Comparison of ENCODE assay signal across 22 cellular contexts in genomic region chr19:44628793-44629192, GRCh38. TPM values are rescaled to one million over a fixed set of nuclear protein-coding genes. Genes with fewer than 3 reads are reported as not detected.
DNase-seq lines count a peak whose midpoint lies in the region; ATAC-seq and TF ChIP-seq lines count a peak whose summit lies in the region.
"Had no signal": no experiment of that assay in that cellular context is flagged by ENCODE, and none has a peak within 500 bp of the region (broad histone marks: within the 10 kb centered on the region; RNA-seq: fewer than 3 reads in every experiment).

No MANE protein-coding gene starts in this region.

- no peaks in the 10 kb centered on the region; a peak in 1 of 4 replicates for H3K79me1 ChIP-seq in IMR-90 (ENCODE audit: low read depth in 1 of 2, low read length in 2 of 2)
- no peaks in the 10 kb centered on the region for H3K79me1 ChIP-seq in mesenchymal stem cell (replicated peaks; ENCODE audit: low read length, poor library complexity, severe bottlenecking)
- H3K79me1 ChIP-seq in trophoblast cell (ENCODE audit: low read length) = peaks cover 2% of the 10 kb centered on the region

- H3K9me1 ChIP-seq in IMR-90 (ENCODE audit: insufficient read depth, low read length) = peaks cover 17% of the 10 kb centered on the region

- no peaks in the 10 kb centered on the region for H3K27me3 ChIP-seq in IMR-90 (ENCODE audit: control insufficient read depth, insufficient read depth, low read length)
- peaks cover 0 to 8% of the 10 kb centered on the region in 2 experiments for H3K27me3 ChIP-seq in mesenchymal stem cell (ENCODE audit: control insufficient read depth in 1 of 2, insufficient read depth in 1 of 2, low read length in 2 of 2)
- no peaks in the 10 kb centered on the region for H3K27me3 ChIP-seq in trophoblast cell (ENCODE audit: insufficient read depth, low read length)
- no peaks in the 10 kb centered on the region for H3K27me3 ChIP-seq in smooth muscle cell (ENCODE audit: low read depth)
- H3K27me3 ChIP-seq: BE2C; BLaER1 treated with 17β-estradiol and CSF1 and Interleukin-3, amounts not matched to agents 10 nM and 100 nM had no signal

- no peak overlapping the region for H3K23ac ChIP-seq in IMR-90 (ENCODE audit: low read depth, low read length)
- no peak overlapping the region for H3K23ac ChIP-seq in mesenchymal stem cell (ENCODE audit: low read length in 2 of 2)
- peak overlapping the region; percentile 37 for H3K23ac ChIP-seq in trophoblast cell (ENCODE audit: low read length)

- ATAC-seq in IMR-90 (ENCODE audit: low read depth) (no peak), HG03196 (IDR thresholded peaks at IDR 0.05; ENCODE audit: unreplicated experiment) (no peak), GM19467 (IDR thresholded peaks at IDR 0.05; ENCODE audit: unreplicated experiment) (no peak)
- ATAC-seq: A549 had no signal

- H4K12ac ChIP-seq in trophoblast cell (ENCODE audit: low read depth, low read length) = no peak overlapping the region

- peak overlapping the region; percentile 32; the same call in 1 of the 2 replicates for H2BK120ac ChIP-seq in IMR-90 (ENCODE audit: low read depth, low read length)
- H2BK120ac ChIP-seq in mesenchymal stem cell (ENCODE audit: low read depth, low read length) = no peak overlapping the region
- no peak overlapping the region for H2BK120ac ChIP-seq in trophoblast cell (ENCODE audit: insufficient read depth, low read length, poor library complexity)

- H2AK5ac ChIP-seq in IMR-90 (ENCODE audit: low read depth, low read length) (peak overlapping the region; percentile 30), mesenchymal stem cell (ENCODE audit: low read length, severe bottlenecking) (peak overlapping the region; percentile 36), trophoblast cell (ENCODE audit: low read length) (no peak overlapping the region)

- no peak overlapping the region for H2AFZ ChIP-seq in IMR-90 (replicated peaks; ENCODE audit: low read length, poor library complexity)
- no peak overlapping the region for H2AFZ ChIP-seq in mesenchymal stem cell (ENCODE audit: low read depth, low read length)
- H2AFZ ChIP-seq in trophoblast cell (ENCODE audit: insufficient read depth, low read length, poor library complexity) = no peak overlapping the region
- no peak overlapping the region for H2AFZ ChIP-seq in smooth muscle cell (ENCODE audit: low read depth)

- peak overlapping the region; percentile 32; the same call in 1 of the 2 replicates for H2BK20ac ChIP-seq in IMR-90 (ENCODE audit: low read depth, low read length)

- peak overlapping the region; percentile 0 for H2AK9ac ChIP-seq in IMR-90 (replicated peaks; ENCODE audit: low read depth, low read length, poor library complexity)

- intact Hi-C loops in IMR-90 (cut with micrococcal nuclease) = no loop called here

- H3K4me2 ChIP-seq in IMR-90 (ENCODE audit: low read depth, low read length) = no peak overlapping the region
- no peak overlapping the region for H3K4me2 ChIP-seq in mesenchymal stem cell (ENCODE audit: low read length, poor library complexity, severe bottlenecking)
- no peak overlapping the region for H3K4me2 ChIP-seq in trophoblast cell (ENCODE audit: low read length)
- H3K4me2 ChIP-seq in smooth muscle cell = no peak overlapping the region
- H3K4me2 ChIP-seq: A549; BLaER1 treated with 17β-estradiol and CSF1 and Interleukin-3, amounts not matched to agents 10 nM and 100 nM had no signal

- in situ Hi-C loops in IMR-90 (cut with MboI; ENCODE audit: low sequenced_read_pairs) = no loop called here

- H2BK15ac ChIP-seq in IMR-90 (ENCODE audit: low read depth, low read length) = 0 out of 3 replicates have a peak overlapping the region, but pooled peaks have one; percentile 3
- H2BK15ac ChIP-seq in mesenchymal stem cell (ENCODE audit: low read depth, poor library complexity, severe bottlenecking) = no peak overlapping the region

- H4K8ac ChIP-seq in IMR-90 (ENCODE audit: low read depth in 2 of 2, low read length in 2 of 2) = no peak overlapping the region
- no peak overlapping the region for H4K8ac ChIP-seq in mesenchymal stem cell (ENCODE audit: low read length)
- H4K8ac ChIP-seq in trophoblast cell (ENCODE audit: low read depth, low read length) = no peak overlapping the region

- TF ChIP-seq CTCF in IMR-90 (conservative IDR thresholded peaks at IDR 0.05; ENCODE audit: low read depth, low read length) = no peak
- no peak for TF ChIP-seq CTCF in smooth muscle cell (IDR thresholded peaks at IDR 0.05; ENCODE audit: borderline replicate concordance, insufficient read depth, poor library complexity, severe bottlenecking)

- POLR2A ChIA-PET in IMR-90 (lab: Charles Lee; ENCODE audit: unreplicated experiment) = no interaction called here

- dilution Hi-C loops in IMR-90 (cut with HindIII; ENCODE audit: low sequenced_read_pairs, unreplicated experiment) = no loop called here

- DNase-seq in IMR-90 (no peak), mesenchymal stem cell (no peak), trophoblast cell (no peak), smooth muscle cell (lab: John Stamatoyannopoulos, UW; ENCODE audit: unreplicated experiment) (no peak)
- DNase-seq: 8988T; ACHN; AML-193; BE2C; CD4-positive, alpha-beta T cell; CD8-positive, alpha-beta memory T cell; DMS53; DMS79 treated with DMSO at 0.1 percent for 48 hours; GF-D8; GOT3 had no signal

- H3K14ac ChIP-seq in IMR-90 (replicated peaks; ENCODE audit: low read depth, low read length) = no peak overlapping the region; the same call in 1 of the 2 replicates
- no peak overlapping the region for H3K14ac ChIP-seq in mesenchymal stem cell (ENCODE audit: low read length in 2 of 2)
- H3K14ac ChIP-seq in trophoblast cell (ENCODE audit: low read length) = no peak overlapping the region

- H4K91ac ChIP-seq in IMR-90 (ENCODE audit: insufficient read depth, low read depth, low read length) = peak overlapping the region; percentile 13
- H4K91ac ChIP-seq in mesenchymal stem cell (ENCODE audit: low read length) = no peak overlapping the region
- H4K91ac ChIP-seq in trophoblast cell (ENCODE audit: low read depth, low read length) = no peak overlapping the region

- peaks cover 12% of the 10 kb centered on the region for H3K4me1 ChIP-seq in IMR-90 (ENCODE audit: control insufficient read depth, insufficient read depth, low read length)
- peaks cover 14% of the 10 kb centered on the region for H3K4me1 ChIP-seq in mesenchymal stem cell (ENCODE audit: control insufficient read depth, insufficient read depth, low read depth, low read length)
- peaks cover 3 to 9% of the 10 kb centered on the region in 2 experiments for H3K4me1 ChIP-seq in trophoblast cell (ENCODE audit: control insufficient read depth in 1 of 2, insufficient read depth in 2 of 2, low read length in 2 of 2)
- H3K4me1 ChIP-seq in smooth muscle cell (ENCODE audit: low read depth) = no peaks in the 10 kb centered on the region

- H3K27ac ChIP-seq in IMR-90 (ENCODE audit: insufficient read depth, low read length) (no peak overlapping the region), mesenchymal stem cell (ENCODE audit: low read length, poor library complexity, severe bottlenecking) (no peak overlapping the region), trophoblast cell (ENCODE audit: low read depth, low read length) (no peak overlapping the region), smooth muscle cell (ENCODE audit: low read depth) (no peak overlapping the region)
- H3K27ac ChIP-seq: BLaER1 treated with 17β-estradiol and CSF1 and Interleukin-3, amounts not matched to agents 10 nM and 100 nM had no signal

- no peak overlapping the region for H2BK12ac ChIP-seq in mesenchymal stem cell (ENCODE audit: low read length in 2 of 2)
- H2BK12ac ChIP-seq in trophoblast cell (ENCODE audit: low read length) = no peak overlapping the region

- TF ChIP-seq RAD21 in IMR-90 (IDR thresholded peaks at IDR 0.05; ENCODE audit: low read length) = no peak

- no peak overlapping the region for H2BK5ac ChIP-seq in IMR-90 (ENCODE audit: low read depth, low read length, poor library complexity, severe bottlenecking)
- no peak overlapping the region for H2BK5ac ChIP-seq in mesenchymal stem cell (ENCODE audit: low read depth, low read length, poor library complexity, severe bottlenecking)
- no peak overlapping the region for H2BK5ac ChIP-seq in trophoblast cell (ENCODE audit: low read depth, low read length, poor library complexity)

- peaks cover 6% of the 10 kb centered on the region; the same call in 1 of the 2 replicates for H3K36me3 ChIP-seq in IMR-90 (ENCODE audit: control insufficient read depth, insufficient read depth, low read length)
- H3K36me3 ChIP-seq in mesenchymal stem cell (ENCODE audit: control insufficient read depth in 1 of 2, insufficient read depth in 2 of 2, low read depth in 1 of 2, low read length in 2 of 2) = peaks cover 0 to 16% of the 10 kb centered on the region in 2 experiments
- H3K36me3 ChIP-seq in trophoblast cell (ENCODE audit: control insufficient read depth in 1 of 2, insufficient read depth in 2 of 2, low read length in 2 of 2) = no peaks in the 10 kb centered on the region
- no peaks in the 10 kb centered on the region for H3K36me3 ChIP-seq in smooth muscle cell (ENCODE audit: low read depth)
- H3K36me3 ChIP-seq: BE2C; BLaER1 treated with 17β-estradiol and CSF1 and Interleukin-3, amounts not matched to agents 10 nM and 100 nM had no signal

- H3K56ac ChIP-seq in IMR-90 (ENCODE audit: extremely low read depth, insufficient read depth, low read length) = no peak overlapping the region

- H3K18ac ChIP-seq in IMR-90 (ENCODE audit: low read depth, low read length) (no peak overlapping the region), mesenchymal stem cell (ENCODE audit: low read depth in 1 of 2, low read length in 2 of 2) (no peak overlapping the region), trophoblast cell (ENCODE audit: low read length) (no peak overlapping the region)

- H4K20me1 ChIP-seq in IMR-90 (ENCODE audit: insufficient read depth, low read length) (no peaks in the 10 kb centered on the region; the same call in 1 of the 2 replicates), smooth muscle cell (ENCODE audit: low read depth) (no peaks in the 10 kb centered on the region)
- H4K20me1 ChIP-seq: BLaER1 treated with 17β-estradiol and CSF1 and Interleukin-3, amounts not matched to agents 10 nM and 100 nM had no signal

- H3K9ac ChIP-seq in IMR-90 (ENCODE audit: low read depth, low read length) (no peak overlapping the region), mesenchymal stem cell (ENCODE audit: low read length) (no peak overlapping the region), trophoblast cell (ENCODE audit: low read length) (no peak overlapping the region), smooth muscle cell (ENCODE audit: low read depth) (no peak overlapping the region)
- H3K9ac ChIP-seq: BLaER1 treated with 17β-estradiol and CSF1 and Interleukin-3, amounts not matched to agents 10 nM and 100 nM had no signal

- CTCF ChIA-PET in IMR-90 (lab: Yijun Ruan, JAX) = no interaction called here

- H3K9me3 ChIP-seq in IMR-90 (ENCODE audit: control insufficient read depth, insufficient read depth, low read length) (peaks cover 2% of the 10 kb centered on the region; the same call in 1 of the 2 replicates), mesenchymal stem cell (ENCODE audit: control insufficient read depth, low read length) (no peaks in the 10 kb centered on the region), trophoblast cell (ENCODE audit: insufficient read depth, low read depth, low read length) (peaks cover 1% of the 10 kb centered on the region), smooth muscle cell (replicated peaks; ENCODE audit: low read depth) (no peaks in the 10 kb centered on the region)
- H3K9me3 ChIP-seq: A549, BE2C, HAP-1 had no signal

- no peak overlapping the region for H4K5ac ChIP-seq in IMR-90 (ENCODE audit: low read depth, low read length)

- no peak for TF ChIP-seq POLR2A in IMR-90 (IDR thresholded peaks at IDR 0.05; ENCODE audit: low read depth, low read length)

- H3K4me3 ChIP-seq in IMR-90 (ENCODE audit: insufficient read depth, low read depth, low read length) = no peak overlapping the region
- H3K4me3 ChIP-seq in mesenchymal stem cell (ENCODE audit: insufficient read depth in 1 of 2, low read depth in 1 of 2, low read length in 2 of 2) = no peak overlapping the region
- no peak overlapping the region for H3K4me3 ChIP-seq in trophoblast cell (ENCODE audit: low read depth, low read length)
- no peak overlapping the region for H3K4me3 ChIP-seq in smooth muscle cell
- H3K4me3 ChIP-seq: A549; BLaER1 treated with 17β-estradiol and CSF1 and Interleukin-3, amounts not matched to agents 10 nM and 100 nM; HAP-1 had no signal

- WGBS in IMR-90 (ENCODE audit: extremely low coverage in 2 of 2, insufficient read length in 1 of 2), 2 experiments = 79% methylated on average over 2 of the region's 3 CpGs; no CpG with 5 or more reads in 1 of the 2 experiments
- WGBS in mesenchymal stem cell = 78% methylated on average over 3 of the region's 3 CpGs
- WGBS in trophoblast cell (ENCODE audit: extremely low coverage, insufficient coverage, insufficient read length) = 100% methylated on average over 1 of the region's 3 CpGs
- WGBS in smooth muscle cell (ENCODE audit: low lambda C conversion rate) = 93% methylated on average over 3 of the region's 3 CpGs

- BruUV-seq in IMR-90 (replicated peaks; lab: Mats Ljungman, UMichigan) = no TSS peak

- H3F3A ChIP-seq in smooth muscle cell (ENCODE audit: low read depth) = no peaks in the 10 kb centered on the region

- peak overlapping the region; percentile 61; the same call in 1 of the 2 replicates for H3K4ac ChIP-seq in IMR-90 (ENCODE audit: low read depth, low read length)
- no peak overlapping the region for H3K4ac ChIP-seq in mesenchymal stem cell (ENCODE audit: low read depth in 1 of 2, low read length in 2 of 2)
- no peak overlapping the region for H3K4ac ChIP-seq in trophoblast cell (ENCODE audit: low read depth, low read length)

- H3K79me2 ChIP-seq in trophoblast cell (ENCODE audit: control insufficient read depth, insufficient read depth, low read length, poor library complexity) (no peaks in the 10 kb centered on the region), smooth muscle cell (ENCODE audit: low read depth) (no peaks in the 10 kb centered on the region)

RNA-seq across cellular contexts. Expression of gene PVR, which starts 14.9 kb away (rescaled TPM):
- 93.0 and 106 TPM in 2 replicates for total RNA-seq in IMR-90 (2012; rRNA removed)
- polyA plus RNA-seq in IMR-90 (2012; rRNA removed) = 117 and 122 TPM in 2 replicates
- polyA plus RNA-seq in IMR-90 (2012; cell fraction: cytosol; rRNA removed) = 62.8 and 141 TPM in 2 replicates
- polyA plus RNA-seq in IMR-90 (2012; cell fraction: nucleus; rRNA removed; ENCODE audit: low replicate concordance) = 130 and 154 TPM in 2 replicates
- polyA plus RNA-seq in mesenchymal stem cell (2013, experiment 1 of 2) = 32.2 TPM
- 33.3 TPM for polyA plus RNA-seq in mesenchymal stem cell (2013, experiment 2 of 2)
- polyA plus RNA-seq in trophoblast cell (2013) = 20.8 and 23.7 TPM in 2 replicates
- total RNA-seq in smooth muscle cell = 23.5 and 25.4 TPM in 2 replicates
- 28.5 and 35.0 TPM in 2 replicates for polyA plus RNA-seq in smooth muscle cell

RNA-seq across cellular contexts. Expression of gene IGSF23, which starts 15.4 kb away (rescaled TPM):
- under 0.01 TPM in 1 of 2 replicates, not detected in the other for total RNA-seq in IMR-90 (2012; rRNA removed)
- 0.26 and 0.27 TPM in 2 replicates for polyA plus RNA-seq in IMR-90 (2012; rRNA removed)
- polyA plus RNA-seq in IMR-90 (2012; cell fraction: cytosol; rRNA removed) = 0.15 and 0.22 TPM in 2 replicates
- 0.14 TPM in 1 of 2 replicates, not detected in the other for polyA plus RNA-seq in IMR-90 (2012; cell fraction: nucleus; rRNA removed; ENCODE audit: low replicate concordance)
- 0.08 TPM for polyA plus RNA-seq in mesenchymal stem cell (2013, experiment 1 of 2)
- polyA plus RNA-seq in mesenchymal stem cell (2013, experiment 2 of 2) = 0.21 TPM
- 0.08 and 0.12 TPM in 2 replicates for polyA plus RNA-seq in trophoblast cell (2013)
- total RNA-seq in smooth muscle cell = not detected in 2 replicates
- polyA plus RNA-seq in smooth muscle cell = not detected in 2 replicates
- total RNA-seq: CD4-positive, alpha-beta T cell; CD8-positive, alpha-beta memory T cell; Daoy; G401 had no signal
- polyA plus RNA-seq: CD8-positive, alpha-beta memory T cell had no signal

RNA-seq across cellular contexts. Expression of gene CEACAM19, which starts 42.5 kb away (rescaled TPM):
- 0.56 and 0.72 TPM in 2 replicates for total RNA-seq in IMR-90 (2012; rRNA removed)
- 9.3 and 10.3 TPM in 2 replicates for polyA plus RNA-seq in IMR-90 (2012; rRNA removed)
- polyA plus RNA-seq in IMR-90 (2012; cell fraction: cytosol; rRNA removed) = 2.6 and 5.9 TPM in 2 replicates
- 70.3 and 80.1 TPM in 2 replicates for polyA plus RNA-seq in IMR-90 (2012; cell fraction: nucleus; rRNA removed; ENCODE audit: low replicate concordance)
- polyA plus RNA-seq in mesenchymal stem cell (2013, experiment 1 of 2) = 2.2 TPM
- polyA plus RNA-seq in mesenchymal stem cell (2013, experiment 2 of 2) = 1.8 TPM
- polyA plus RNA-seq in trophoblast cell (2013) = 1.6 and 1.7 TPM in 2 replicates
- 0.81 and 1.5 TPM in 2 replicates for total RNA-seq in smooth muscle cell
- 0.88 and 2.4 TPM in 2 replicates for polyA plus RNA-seq in smooth muscle cell
- polyA plus RNA-seq: CD14-positive monocyte; CD8-positive, alpha-beta memory T cell had no signal
